ENCODE assay signal across 9 cellular contexts in the genomic region with DNA sequence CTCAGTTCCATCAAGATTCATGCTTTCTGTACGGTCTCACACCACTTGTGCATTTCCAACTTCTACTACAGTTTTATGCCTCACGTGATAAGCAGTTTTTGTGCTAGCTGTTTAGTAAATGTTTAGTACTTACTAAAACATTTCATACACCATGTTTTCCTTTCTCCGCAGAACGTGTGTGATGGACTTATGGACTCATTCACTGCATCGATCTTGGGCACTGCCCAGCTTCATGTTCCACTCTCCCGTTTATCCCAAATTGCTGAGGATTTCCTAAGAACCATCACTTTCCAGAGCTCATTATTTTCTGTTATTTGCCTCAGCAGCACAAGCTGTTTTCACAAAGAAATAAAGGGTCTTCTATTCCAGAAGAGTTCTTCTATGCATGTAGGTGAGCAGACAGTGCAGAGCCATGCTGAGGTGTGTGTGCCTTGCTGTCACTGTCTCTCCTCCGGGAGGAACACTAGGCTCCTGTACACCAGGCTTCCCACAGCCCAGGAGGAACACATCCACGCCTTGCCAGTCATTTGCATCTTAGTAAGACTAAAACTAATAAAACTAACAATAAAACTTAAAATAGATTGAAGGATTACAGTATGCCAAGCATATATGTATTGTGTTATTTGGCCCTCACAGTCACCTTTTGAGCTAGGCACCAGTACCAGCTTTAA.
"Had no signal": no experiment of that assay in that cellular context is flagged by ENCODE, and none has a peak within 500 bp of the region (broad histone marks: within the 10 kb centered on the region; RNA-seq: fewer than 3 reads in every experiment).

No MANE protein-coding gene starts in this region.

- H3K9me3 ChIP-seq: right atrium auricular region, tibial nerve had no signal

- H3K4me1 ChIP-seq: right atrium auricular region, tibial nerve had no signal

- H3K36me3 ChIP-seq: right atrium auricular region, tibial nerve had no signal

- H3K27ac ChIP-seq: right atrium auricular region, tibial nerve had no signal

- DNase-seq: activated CD4-positive, alpha-beta T cell treated with anti-CD3 and anti-CD28 coated beads, Interleukin-2, amount 50 U/mL, for 4 hours; activated naive CD4-positive, alpha-beta T cell treated with anti-CD3 and anti-CD28 coated beads, Interleukin-2, amount 50 U/mL, for 16 hours; activated T-cell treated with anti-CD3 and anti-CD28 coated beads, Interleukin-2, amount 50 U/mL, for 1 hour; effector memory CD8-positive, alpha-beta T cell; erythroblast; immature natural killer cell had no signal

- H3K27me3 ChIP-seq: right atrium auricular region, tibial nerve had no signal

- H3K4me3 ChIP-seq: right atrium auricular region, smooth muscle cell, tibial nerve had no signal
